23 cellular contexts compared by ENCODE assay signal in the genomic region with DNA sequence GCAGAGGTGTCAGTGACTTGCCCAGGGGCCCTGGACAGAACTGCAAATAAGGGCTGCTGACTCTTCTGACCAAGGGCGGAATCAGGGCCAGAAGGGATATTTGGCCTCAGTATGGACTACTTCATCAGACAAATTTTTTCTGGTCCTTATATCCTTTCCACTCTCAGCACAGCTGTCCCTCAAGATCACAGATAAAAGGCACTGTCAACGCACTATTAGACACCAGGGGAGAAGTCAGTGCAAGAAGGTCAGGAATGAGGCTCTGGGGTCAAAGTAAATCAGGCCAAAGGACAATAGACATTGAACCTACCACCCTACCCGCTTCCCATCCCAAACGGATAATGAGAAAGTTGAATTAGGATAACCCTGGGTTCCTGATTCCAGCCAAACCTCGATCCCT.
DNase-seq lines count a peak whose midpoint lies in the region; ATAC-seq, FAIRE-seq and TF ChIP-seq lines count a peak whose summit lies in the region.
"Had no signal": no experiment of that assay in that cellular context is flagged by ENCODE, and none has a peak within 500 bp of the region (broad histone marks: within the 10 kb centered on the region; RNA-seq: fewer than 3 reads in every experiment).

No MANE protein-coding gene starts in this region.

- H3K4me1 Mint-ChIP-seq in activated CD4-positive, alpha-beta T cell treated with anti-CD3 and anti-CD28 coated beads, Interleukin-2, amount 10 ng/mL, durations not matched to agents 24 days and 14 days: peaks cover 9% of the 10 kb centered on the region
- H3K4me1 Mint-ChIP-seq in osteocyte (ENCODE audit: unreplicated experiment): no peaks in the 10 kb centered on the region
- H3K4me1 Mint-ChIP-seq: B cell, GM23338 had no signal

- H3K9ac ChIP-seq in K562 (ENCODE audit: insufficient read depth in 1 of 2, low read depth in 2 of 2, low read length in 2 of 2): no peak overlapping the region
- H3K9ac ChIP-seq: BLaER1 had no signal

- TF ChIP-seq EP300 in K562 (IDR thresholded peaks at IDR 0.05; ENCODE audit: low read length): no peak

- H3K4me3 ChIP-seq in K562 (no peak overlapping the region), lung (no peak overlapping the region)
- H3K4me3 ChIP-seq: BLaER1, GM23338 had no signal

- H4K20me1 ChIP-seq in K562 (replicated peaks; ENCODE audit: control insufficient read depth, insufficient read depth, low read length): no peaks in the 10 kb centered on the region
- H4K20me1 ChIP-seq: BLaER1 had no signal

- TF ChIP-seq POLR2A in K562 (conservative IDR thresholded peaks at IDR 0.05) (no peak), H54 (IDR thresholded peaks at IDR 0.05; ENCODE audit: low read depth, low read length) (no peak)

- no peaks in the 10 kb centered on the region for H3K9me1 ChIP-seq in K562 (ENCODE audit: control insufficient read depth, insufficient read depth, low read length)

- intact Hi-C loops in activated CD4-positive, alpha-beta T cell treated with anti-CD3 and anti-CD28 coated beads, Interleukin-2, amount 10 ng/mL, durations not matched to agents 24 days and 14 days (cut with micrococcal nuclease): no loop called here
- intact Hi-C loops in K562 (cut with micrococcal nuclease): no loop called here

- H3K27me3 Mint-ChIP-seq in activated CD4-positive, alpha-beta T cell treated with anti-CD3 and anti-CD28 coated beads, Interleukin-2, amount 10 ng/mL, durations not matched to agents 24 days and 14 days: peaks cover 2% of the 10 kb centered on the region
- H3K27me3 Mint-ChIP-seq in osteocyte (ENCODE audit: unreplicated experiment): no peaks in the 10 kb centered on the region
- H3K27me3 Mint-ChIP-seq: B cell; CD4-positive, CD25-positive, alpha-beta regulatory T cell had no signal

- H3K27ac ChIP-seq in K562 (ENCODE audit: extremely low read depth, low read depth, low read length) (no peak overlapping the region), lung (ENCODE audit: low read depth in 1 of 2, low read length in 1 of 2) (no peak overlapping the region)
- H3K27ac ChIP-seq: 22Rv1, BLaER1, C4-2B had no signal

- peak; percentile 18 for DNase-seq in activated CD4-positive, alpha-beta T cell treated with anti-CD3 and anti-CD28 coated beads, Interleukin-2, amount 10 ng/mL, durations not matched to agents 24 days and 14 days
- no peak for DNase-seq in activated CD4-positive, alpha-beta T cell treated with anti-CD3 and anti-CD28 coated beads for 4 hours
- DNase-seq in K562 (ENCODE audit: extremely low read depth in 1 of 4, low spot score in 3 of 4) (no peak), lung (ENCODE audit: low spot score) (peak; percentile 7), osteocyte (ENCODE audit: extremely low spot score, unreplicated experiment) (peak; percentile 40), SKM-1 treated with dmso at 0.1 percent for 144 hours (lab: John Stamatoyannopoulos, UW; ENCODE audit: unreplicated experiment) (no peak), H54 (ENCODE audit: insufficient read length, low spot score) (no peak), pons (ENCODE audit: low spot score) (no peak)
- DNase-seq: Caco-2; CD4-positive, CD25-positive, alpha-beta regulatory T cell; CD8-positive, alpha-beta T cell; DMS153; EL; GDM1; HCEC 1CT had no signal

- H3K36me3 Mint-ChIP-seq in activated CD4-positive, alpha-beta T cell treated with anti-CD3 and anti-CD28 coated beads, Interleukin-2, amount 10 ng/mL, durations not matched to agents 24 days and 14 days (ENCODE audit: low read depth): no peaks in the 10 kb centered on the region
- H3K36me3 Mint-ChIP-seq in osteocyte (ENCODE audit: unreplicated experiment): no peaks in the 10 kb centered on the region
- H3K36me3 Mint-ChIP-seq: CD4-positive, CD25-positive, alpha-beta regulatory T cell; CD8-positive, alpha-beta T cell had no signal

- peaks cover 16% of the 10 kb centered on the region for H3K9me3 Mint-ChIP-seq in activated CD4-positive, alpha-beta T cell treated with anti-CD3 and anti-CD28 coated beads, Interleukin-2, amount 10 ng/mL, durations not matched to agents 24 days and 14 days
- peaks cover 5% of the 10 kb centered on the region for H3K9me3 Mint-ChIP-seq in osteocyte (ENCODE audit: unreplicated experiment)
- H3K9me3 Mint-ChIP-seq: GM23338 had no signal

- ATAC-seq in K562 (no peak), lung (ENCODE audit: insufficient read depth, low FRiP score) (no peak)
- ATAC-seq: CD8-positive, alpha-beta T cell; GM23338 had no signal

- FAIRE-seq in K562 (lab: Jason Lieb, UNC) (no peak), H54 (lab: Jason Lieb, UNC) (no peak)
- FAIRE-seq: A204.1, GM12891, GM18507 had no signal

- TF ChIP-seq CTCF in K562 (IDR thresholded peaks at IDR 0.05 in 2 of 3, conservative IDR thresholded peaks at IDR 0.05 in 1 of 3; ENCODE audit: insufficient read depth in 2 of 3, low read depth in 1 of 3, low read length in 3 of 3) (no peak), lung (IDR thresholded peaks at IDR 0.05; ENCODE audit: control extremely low read depth, extremely low read depth) (no peak), osteocyte (IDR thresholded peaks at IDR 0.05) (no peak)

- no peak overlapping the region for H2AFZ ChIP-seq in K562 (ENCODE audit: low read depth, low read length)
- H2AFZ ChIP-seq: GM23338 had no signal

- H3K79me2 ChIP-seq in K562 (ENCODE audit: control insufficient read depth, insufficient read depth, low read length): 0 out of 3 replicates have a peak, but pooled peaks cover 3% of the 10 kb centered on the region

- CTCF ChIA-PET in K562 (lab: Yijun Ruan, JAX; ENCODE audit: low intra/inter-chr PET ratio): no interaction called here

- H3K4me1 ChIP-seq in K562 (replicated peaks in 1 of 2; ENCODE audit: control insufficient read depth in 2 of 2, insufficient read depth in 2 of 2, low read length in 2 of 2) (peaks cover 5 to 30% of the 10 kb centered on the region in 2 experiments), lung (ENCODE audit: control insufficient read depth in 2 of 2, insufficient read depth in 2 of 2, low read length in 2 of 2) (no peaks in the 10 kb centered on the region)
- H3K4me1 ChIP-seq: Caco-2 had no signal

- no peak overlapping the region for H3K4me3 Mint-ChIP-seq in activated CD4-positive, alpha-beta T cell treated with anti-CD3 and anti-CD28 coated beads, Interleukin-2, amount 10 ng/mL, durations not matched to agents 24 days and 14 days
- H3K4me3 Mint-ChIP-seq in osteocyte (ENCODE audit: unreplicated experiment): no peak overlapping the region
- H3K4me3 Mint-ChIP-seq: B cell; CD4-positive, CD25-positive, alpha-beta regulatory T cell; CD8-positive, alpha-beta T cell; GM23338 had no signal

- no peak for TF ChIP-seq RAD21 in K562 (CRISPR knock-in tag; conservative IDR thresholded peaks at IDR 0.05 in 1 of 2, IDR thresholded peaks at IDR 0.05 in 1 of 2)

- BruUV-seq in K562 (replicated peaks; lab: Mats Ljungman, UMichigan): no TSS peak

- H3K9me3 ChIP-seq in K562 (replicated peaks; ENCODE audit: control insufficient read depth, insufficient read depth, low read depth, low read length) (no peaks in the 10 kb centered on the region), lung (ENCODE audit: control insufficient read depth in 2 of 2, insufficient read depth in 1 of 2, low read length in 1 of 2) (peaks cover 0 to 3% of the 10 kb centered on the region in 2 donors)
- H3K9me3 ChIP-seq: BLaER1, Caco-2 had no signal

- H3K4me2 ChIP-seq in K562 (ENCODE audit: insufficient read depth, low read length): no peak overlapping the region
- H3K4me2 ChIP-seq: BLaER1, GM23338 had no signal

- 44% methylated on average over 5 of the region's 5 CpGs for WGBS in K562 (ENCODE audit: insufficient coverage, low coverage, missing lambda C conversion rate)
- WGBS in lung, 2 donors: 61 to 63% methylated on average over 5 of the region's 5 CpGs

- H3K27ac Mint-ChIP-seq in activated CD4-positive, alpha-beta T cell treated with anti-CD3 and anti-CD28 coated beads, Interleukin-2, amount 10 ng/mL, durations not matched to agents 24 days and 14 days: no peak overlapping the region
- H3K27ac Mint-ChIP-seq in osteocyte (ENCODE audit: unreplicated experiment): no peak overlapping the region
- H3K27ac Mint-ChIP-seq: B cell; CD4-positive, CD25-positive, alpha-beta regulatory T cell; CD8-positive, alpha-beta T cell; GM23338 had no signal

- H3K27me3 ChIP-seq in K562 (ENCODE audit: control insufficient read depth in 2 of 2, insufficient read depth in 2 of 2, low read length in 2 of 2) (no peaks in the 10 kb centered on the region), lung (ENCODE audit: control insufficient read depth, insufficient read depth) (no peaks in the 10 kb centered on the region)
- H3K27me3 ChIP-seq: BLaER1 had no signal

- POLR2A ChIA-PET in K562 (lab: Yijun Ruan, JAX): interaction anchor here (1.2 to 1.8 kb wide), 2 partner anchors 9 to 28 kb away, joined by 3 to 5 read pairs; no protein-coding TSS in a partner anchor

- in situ Hi-C loops in K562 (cut with MboI): no loop called here

- H3K36me3 ChIP-seq in K562 (ENCODE audit: control insufficient read depth, insufficient read depth, low read length) (no peaks in the 10 kb centered on the region), lung (ENCODE audit: control insufficient read depth in 2 of 2, insufficient read depth in 2 of 2, low read length in 2 of 2) (no peaks in the 10 kb centered on the region)
- H3K36me3 ChIP-seq: BLaER1 had no signal

TF ChIP-seq in K562, 482 proteins besides CTCF, POLR2A, EP300 and RAD21 (continues in another document):
- TF ChIP-seq, protein P1, sequence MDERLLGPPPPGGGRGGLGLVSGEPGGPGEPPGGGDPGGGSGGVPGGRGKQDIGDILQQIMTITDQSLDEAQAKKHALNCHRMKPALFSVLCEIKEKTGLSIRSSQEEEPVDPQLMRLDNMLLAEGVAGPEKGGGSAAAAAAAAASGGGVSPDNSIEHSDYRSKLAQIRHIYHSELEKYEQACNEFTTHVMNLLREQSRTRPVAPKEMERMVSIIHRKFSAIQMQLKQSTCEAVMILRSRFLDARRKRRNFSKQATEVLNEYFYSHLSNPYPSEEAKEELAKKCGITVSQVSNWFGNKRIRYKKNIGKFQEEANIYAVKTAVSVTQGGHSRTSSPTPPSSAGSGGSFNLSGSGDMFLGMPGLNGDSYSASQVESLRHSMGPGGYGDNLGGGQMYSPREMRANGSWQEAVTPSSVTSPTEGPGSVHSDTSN (CRISPR knock-in tag; IDR thresholded peaks at IDR 0.05; ENCODE audit: low read depth): peak; percentile 49
- TF ChIP-seq, protein P1 (tag; conservative IDR thresholded peaks at IDR 0.05; ENCODE audit: low read depth): peak; percentile 60
- no peak for TF ChIP-seq ZC3H4 (CRISPR knock-in tag; IDR thresholded peaks at IDR 0.05; ENCODE audit: borderline replicate concordance)

Comparison
In these comparisons a context has a peak if more than half of its experiments do, and no peak if none do; other contexts are left out.
1. DNase-seq: peak in activated CD4-positive, alpha-beta T cell treated with anti-CD3 and anti-CD28 coated beads, Interleukin-2, amount 10 ng/mL, durations not matched to agents 24 days and 14 days (single experiment), lung (single experiment) and osteocyte (single experiment); none in activated CD4-positive, alpha-beta T cell treated with anti-CD3 and anti-CD28 coated beads for 4 hours (0 of 2), K562 (0 of 4), SKM-1 treated with dmso at 0.1 percent for 144 hours (single experiment), H54 (single experiment) and pons (single experiment).